Comparison of ENCODE assay signal across 35 cellular contexts in genomic region chr3:132218817-132219390, GRCh38.
"Had no signal": no experiment of that assay in that cellular context is flagged by ENCODE, and none has a peak within 500 bp of the region (broad histone marks: within the 10 kb centered on the region; RNA-seq: fewer than 3 reads in every experiment).

No MANE protein-coding gene starts in this region.

- H3K4me1 ChIP-seq: breast epithelium, colonic mucosa, esophagus muscularis mucosa, gastroesophageal sphincter, heart right ventricle had no signal

- H3K27ac Mint-ChIP-seq: activated CD4-positive, alpha-beta memory T cell treated with anti-CD3 and anti-CD28 coated beads, Interleukin-2, amount 10 ng/mL, durations not matched to agents 7 days and 5 days; activated CD4-positive, alpha-beta T cell treated with anti-CD3 and anti-CD28 coated beads, Interleukin-2, amount 10 ng/mL, durations not matched to agents 7 days and 5 days; activated naive CD4-positive, alpha-beta T cell treated with anti-CD3 and anti-CD28 coated beads for 36 hours; activated naive CD4-positive, alpha-beta T cell treated with anti-CD3 and anti-CD28 coated beads, Interleukin-2, amount 50 U/mL, for 24 hours; activated naive CD8-positive, alpha-beta T cell treated with anti-CD3 and anti-CD28 coated beads for 36 hours; activated naive CD8-positive, alpha-beta T cell treated with anti-CD3 and anti-CD28 coated beads, Interleukin-2, amount 50 U/mL, for 24 hours; activated T-cell treated with anti-CD3 and anti-CD28 coated beads, Interleukin-2, amount 50 U/mL, for 24 hours; activated T-helper 17 cell treated with anti-CD3 and anti-CD28 coated beads, Interleukin-2, amount 50 U/mL, for 72 hours; brain; dendritic cell treated with granulocyte-macrophage colony-stimulating factor and Interleukin-4, amounts not matched to agents 40 ng/mL and 50 ng/mL, for 4 days; endodermal cell; T-helper 17 cell; WTC11 had no signal

- H3K27me3 Mint-ChIP-seq: activated CD4-positive, alpha-beta T cell treated with anti-CD3 and anti-CD28 coated beads, Interleukin-2, amount 10 ng/mL, durations not matched to agents 7 days and 5 days; activated naive CD8-positive, alpha-beta T cell treated with anti-CD3 and anti-CD28 coated beads for 36 hours; activated naive CD8-positive, alpha-beta T cell treated with anti-CD3 and anti-CD28 coated beads, Interleukin-2, amount 50 U/mL, for 24 hours; activated T-cell treated with anti-CD3 and anti-CD28 coated beads, Interleukin-2, amount 50 U/mL, for 24 hours; brain; dendritic cell treated with granulocyte-macrophage colony-stimulating factor and Interleukin-4, amounts not matched to agents 40 ng/mL and 50 ng/mL, for 4 days had no signal

- DNase-seq: activated CD4-positive, alpha-beta memory T cell treated with anti-CD3 and anti-CD28 coated beads, Interleukin-2, amount 10 ng/mL, durations not matched to agents 7 days and 5 days; activated CD4-positive, alpha-beta T cell treated with anti-CD3 and anti-CD28 coated beads for 1 hour; activated CD4-positive, alpha-beta T cell treated with anti-CD3 and anti-CD28 coated beads for 4 hours; activated CD4-positive, alpha-beta T cell treated with anti-CD3 and anti-CD28 coated beads, Interleukin-2, amount 10 ng/mL, durations not matched to agents 7 days and 5 days; activated CD4-positive, alpha-beta T cell treated with anti-CD3 and anti-CD28 coated beads, Interleukin-2, amount 50 U/mL, for 4 hours; activated CD8-positive, alpha-beta memory T cell treated with anti-CD3 and anti-CD28 coated beads, Interleukin-2, amount 50 U/mL, for 48 hours; activated effector memory CD4-positive, alpha-beta T cell treated with Interleukin-2 at 50 U/mL for 16 hours; activated gamma-delta T cell treated with Interleukin-2 at 50 U/mL for 16 hours; activated naive CD4-positive, alpha-beta T cell treated with anti-CD3 and anti-CD28 coated beads for 36 hours; activated naive CD8-positive, alpha-beta T cell treated with anti-CD3 and anti-CD28 coated beads for 36 hours; activated naive CD8-positive, alpha-beta T cell treated with anti-CD3 and anti-CD28 coated beads, Interleukin-2, amount 50 U/mL, for 24 hours; activated T-cell treated with anti-CD3 and anti-CD28 coated beads for 4 hours; activated T-cell treated with anti-CD3 and anti-CD28 coated beads, Interleukin-2, amount 50 U/mL, for 24 hours; adrenal gland; central memory CD4-positive, alpha-beta T cell; cerebellar nuclear complex; colonic mucosa; dorsolateral prefrontal cortex; effector memory CD4-positive, alpha-beta T cell; endodermal cell; erythroblast; foreskin melanocyte; heart right ventricle; T-helper 1 cell; T-helper 17 cell had no signal

- H3K36me3 ChIP-seq: adrenal gland, ascending aorta, breast epithelium, cardiac muscle cell, colonic mucosa, esophagus muscularis mucosa, gastroesophageal sphincter, heart right ventricle had no signal

- H3K9me3 Mint-ChIP-seq: activated CD4-positive, alpha-beta memory T cell treated with anti-CD3 and anti-CD28 coated beads, Interleukin-2, amount 10 ng/mL, durations not matched to agents 7 days and 5 days; activated CD4-positive, alpha-beta T cell treated with anti-CD3 and anti-CD28 coated beads, Interleukin-2, amount 10 ng/mL, durations not matched to agents 7 days and 5 days; activated naive CD4-positive, alpha-beta T cell treated with anti-CD3 and anti-CD28 coated beads for 36 hours; activated naive CD4-positive, alpha-beta T cell treated with anti-CD3 and anti-CD28 coated beads, Interleukin-2, amount 50 U/mL, for 24 hours; activated naive CD8-positive, alpha-beta T cell treated with anti-CD3 and anti-CD28 coated beads for 36 hours; activated naive CD8-positive, alpha-beta T cell treated with anti-CD3 and anti-CD28 coated beads, Interleukin-2, amount 50 U/mL, for 24 hours; activated T-cell treated with anti-CD3 and anti-CD28 coated beads, Interleukin-2, amount 50 U/mL, for 24 hours; activated T-helper 17 cell treated with anti-CD3 and anti-CD28 coated beads, Interleukin-2, amount 50 U/mL, for 72 hours; dendritic cell treated with granulocyte-macrophage colony-stimulating factor and Interleukin-4, amounts not matched to agents 40 ng/mL and 50 ng/mL, for 4 days; endodermal cell; WTC11 had no signal

- H3K36me3 Mint-ChIP-seq: activated naive CD4-positive, alpha-beta T cell treated with anti-CD3 and anti-CD28 coated beads, Interleukin-2, amount 50 U/mL, for 24 hours; activated naive CD8-positive, alpha-beta T cell treated with anti-CD3 and anti-CD28 coated beads for 36 hours; brain; WTC11 had no signal

- H3K27ac ChIP-seq: adrenal gland, ascending aorta, breast epithelium, cardiac muscle cell, colonic mucosa, dorsolateral prefrontal cortex, esophagus muscularis mucosa, gastroesophageal sphincter, heart right ventricle had no signal

- H3K4me3 Mint-ChIP-seq: activated CD4-positive, alpha-beta memory T cell treated with anti-CD3 and anti-CD28 coated beads, Interleukin-2, amount 10 ng/mL, durations not matched to agents 7 days and 5 days; activated CD4-positive, alpha-beta T cell treated with anti-CD3 and anti-CD28 coated beads, Interleukin-2, amount 10 ng/mL, durations not matched to agents 7 days and 5 days; activated naive CD4-positive, alpha-beta T cell treated with anti-CD3 and anti-CD28 coated beads for 36 hours; activated naive CD4-positive, alpha-beta T cell treated with anti-CD3 and anti-CD28 coated beads, Interleukin-2, amount 50 U/mL, for 24 hours; activated naive CD8-positive, alpha-beta T cell treated with anti-CD3 and anti-CD28 coated beads for 36 hours; activated naive CD8-positive, alpha-beta T cell treated with anti-CD3 and anti-CD28 coated beads, Interleukin-2, amount 50 U/mL, for 24 hours; activated T-cell treated with anti-CD3 and anti-CD28 coated beads, Interleukin-2, amount 50 U/mL, for 24 hours; activated T-helper 17 cell treated with anti-CD3 and anti-CD28 coated beads, Interleukin-2, amount 50 U/mL, for 72 hours; brain; dendritic cell treated with granulocyte-macrophage colony-stimulating factor and Interleukin-4, amounts not matched to agents 40 ng/mL and 50 ng/mL, for 4 days; endodermal cell; T-helper 17 cell; WTC11 had no signal

- ATAC-seq: activated naive CD8-positive, alpha-beta T cell treated with anti-CD3 and anti-CD28 coated beads, Interleukin-2, amount 50 U/mL, for 24 hours; activated T-helper 17 cell treated with anti-CD3 and anti-CD28 coated beads, Interleukin-2, amount 50 U/mL, for 72 hours; gastroesophageal sphincter; heart right ventricle; T-helper 17 cell; WTC11 had no signal

- H3K4me1 Mint-ChIP-seq: activated CD4-positive, alpha-beta memory T cell treated with anti-CD3 and anti-CD28 coated beads, Interleukin-2, amount 10 ng/mL, durations not matched to agents 7 days and 5 days; activated CD4-positive, alpha-beta T cell treated with anti-CD3 and anti-CD28 coated beads, Interleukin-2, amount 10 ng/mL, durations not matched to agents 7 days and 5 days; activated naive CD4-positive, alpha-beta T cell treated with anti-CD3 and anti-CD28 coated beads, Interleukin-2, amount 50 U/mL, for 24 hours; activated naive CD8-positive, alpha-beta T cell treated with anti-CD3 and anti-CD28 coated beads for 36 hours; activated naive CD8-positive, alpha-beta T cell treated with anti-CD3 and anti-CD28 coated beads, Interleukin-2, amount 50 U/mL, for 24 hours; activated T-helper 17 cell treated with anti-CD3 and anti-CD28 coated beads, Interleukin-2, amount 50 U/mL, for 72 hours; T-helper 17 cell had no signal

- H3K27me3 ChIP-seq: adrenal gland, ascending aorta, breast epithelium, cardiac muscle cell, colonic mucosa, dorsolateral prefrontal cortex, esophagus muscularis mucosa, gastroesophageal sphincter, heart right ventricle had no signal

- H3K4me3 ChIP-seq: adrenal gland, ascending aorta, breast epithelium, cardiac muscle cell, colonic mucosa, dorsolateral prefrontal cortex, esophagus muscularis mucosa, gastroesophageal sphincter, heart right ventricle had no signal

- H3K9me3 ChIP-seq: adrenal gland, ascending aorta, breast epithelium, colonic mucosa, esophagus muscularis mucosa, gastroesophageal sphincter, heart right ventricle had no signal
